Comparison of ENCODE assay signal across 1 cellular context in genomic region chr1:228374711-228375577, GRCh38.
TF ChIP-seq lines count a peak whose summit lies in the region.

No MANE protein-coding gene starts in this region.

TF ChIP-seq in IMR-90, 13 proteins besides CTCF, POLR2A, EP300 and RAD21:
- TF ChIP-seq ELK1 (IDR thresholded peaks at IDR 0.05; ENCODE audit: borderline replicate concordance, low read depth, low read length), result no peak
- TF ChIP-seq MXI1 (IDR thresholded peaks at IDR 0.05; ENCODE audit: borderline replicate concordance, low read depth, low read length), result peak; percentile 55; the same call in 1 of the 2 replicates
- TF ChIP-seq FOS (IDR thresholded peaks at IDR 0.05; ENCODE audit: low read depth, low read length), result no peak
- TF ChIP-seq CHD1 (IDR thresholded peaks at IDR 0.05; ENCODE audit: low read depth, low read length), result no peak
- no peak for TF ChIP-seq MAFK (IDR thresholded peaks at IDR 0.05; ENCODE audit: low read depth, low read length)
- no peak for TF ChIP-seq SMC3 (IDR thresholded peaks at IDR 0.05; ENCODE audit: low read depth, low read length)
- TF ChIP-seq RCOR1 (IDR thresholded peaks at IDR 0.05; ENCODE audit: insufficient replicate concordance, low read length), result no peak
- no peak for TF ChIP-seq RFX5 (IDR thresholded peaks at IDR 0.05; ENCODE audit: low read depth, low read length)
- TF ChIP-seq CEBPB (IDR thresholded peaks at IDR 0.05; ENCODE audit: low read depth, low read length), result peak; percentile 91
- peak; percentile 59 for TF ChIP-seq USF2 (IDR thresholded peaks at IDR 0.05; ENCODE audit: low read depth, low read length)
- TF ChIP-seq NFE2L2 (IDR thresholded peaks at IDR 0.05; ENCODE audit: low read depth, low read length), result no peak
- no peak for TF ChIP-seq BHLHE40 (IDR thresholded peaks at IDR 0.05; ENCODE audit: low read depth, low read length)
- TF ChIP-seq MAZ (IDR thresholded peaks at IDR 0.05; ENCODE audit: borderline replicate concordance, low read depth, low read length), result no peak
